Comparison of ENCODE assay signal across 1 cellular context in genomic region chr19:10643968-10644290, GRCh38.
TF ChIP-seq lines count a peak whose summit lies in the region.

No MANE protein-coding gene starts in this region.

TF ChIP-seq in IMR-90, 13 proteins besides CTCF, POLR2A, EP300 and RAD21 (continued from another document):
- TF ChIP-seq RFX5 (IDR thresholded peaks at IDR 0.05; ENCODE audit: low read depth, low read length) = no peak
- TF ChIP-seq MXI1 (IDR thresholded peaks at IDR 0.05; ENCODE audit: borderline replicate concordance, low read depth, low read length) = no peak
- no peak for TF ChIP-seq FOS (IDR thresholded peaks at IDR 0.05; ENCODE audit: low read depth, low read length)
